ENCODE assay signal across 1 cellular context in genomic region chr14:36649872-36650650, GRCh38.
TF ChIP-seq lines count a peak whose summit lies in the region.

No MANE protein-coding gene starts in this region.

TF ChIP-seq in HepG2, 621 proteins besides CTCF, POLR2A, EP300 and RAD21:
- TF ChIP-seq, protein P1, sequence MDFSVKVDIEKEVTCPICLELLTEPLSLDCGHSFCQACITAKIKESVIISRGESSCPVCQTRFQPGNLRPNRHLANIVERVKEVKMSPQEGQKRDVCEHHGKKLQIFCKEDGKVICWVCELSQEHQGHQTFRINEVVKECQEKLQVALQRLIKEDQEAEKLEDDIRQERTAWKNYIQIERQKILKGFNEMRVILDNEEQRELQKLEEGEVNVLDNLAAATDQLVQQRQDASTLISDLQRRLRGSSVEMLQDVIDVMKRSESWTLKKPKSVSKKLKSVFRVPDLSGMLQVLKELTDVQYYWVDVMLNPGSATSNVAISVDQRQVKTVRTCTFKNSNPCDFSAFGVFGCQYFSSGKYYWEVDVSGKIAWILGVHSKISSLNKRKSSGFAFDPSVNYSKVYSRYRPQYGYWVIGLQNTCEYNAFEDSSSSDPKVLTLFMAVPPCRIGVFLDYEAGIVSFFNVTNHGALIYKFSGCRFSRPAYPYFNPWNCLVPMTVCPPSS (IDR thresholded peaks at IDR 0.05) = peak; percentile 57; the same call in 1 of the 2 replicates
- TF ChIP-seq FOXC1 (CRISPR knock-in tag; IDR thresholded peaks at IDR 0.05; ENCODE audit: borderline replicate concordance) = no peak
